Comparison of ENCODE assay signal across 9 cellular contexts in genomic region chr15:90529008-90529368, GRCh38. TPM values are rescaled to one million over a fixed set of nuclear protein-coding genes. Genes with fewer than 3 reads are reported as not detected.
DNase-seq lines count a peak whose midpoint lies in the region; ATAC-seq lines count a peak whose summit lies in the region.
"Had no signal": no experiment of that assay in that cellular context is flagged by ENCODE, and none has a peak within 500 bp of the region (broad histone marks: within the 10 kb centered on the region; RNA-seq: fewer than 3 reads in every experiment).

No MANE protein-coding gene starts in this region.

- peak overlapping the region; percentile 85 for H3K27ac Mint-ChIP-seq in activated CD8-positive, alpha-beta T cell treated with anti-CD3 and anti-CD28 coated beads, Interleukin-2, amount 10 ng/mL, durations not matched to agents 7 days and 5 days
- H3K27ac Mint-ChIP-seq in stimulated activated memory B cell treated with anti-CD40 and anti-IgM and Interleukin-4, amounts not matched to agents 10 μg/mL and 1 μg/mL and 100 μg/mL, for 72 hours: peak overlapping the region; percentile 79

- peaks cover 21% of the 10 kb centered on the region for H3K36me3 Mint-ChIP-seq in activated CD8-positive, alpha-beta T cell treated with anti-CD3 and anti-CD28 coated beads, Interleukin-2, amount 10 ng/mL, durations not matched to agents 7 days and 5 days (ENCODE audit: low read depth)
- H3K36me3 Mint-ChIP-seq in stimulated activated memory B cell treated with anti-CD40 and anti-IgM and Interleukin-4, amounts not matched to agents 10 μg/mL and 1 μg/mL and 100 μg/mL, for 72 hours: no peaks in the 10 kb centered on the region

- H3K4me1 Mint-ChIP-seq in activated CD8-positive, alpha-beta T cell treated with anti-CD3 and anti-CD28 coated beads, Interleukin-2, amount 10 ng/mL, durations not matched to agents 7 days and 5 days (ENCODE audit: low read depth): peaks cover 42% of the 10 kb centered on the region
- H3K4me1 Mint-ChIP-seq in stimulated activated memory B cell treated with anti-CD40 and anti-IgM and Interleukin-4, amounts not matched to agents 10 μg/mL and 1 μg/mL and 100 μg/mL, for 72 hours: peaks cover 33% of the 10 kb centered on the region

- no peak for ATAC-seq in activated CD8-positive, alpha-beta T cell treated with anti-CD3 and anti-CD28 coated beads, Interleukin-2, amount 10 ng/mL, durations not matched to agents 7 days and 5 days
- no peak for ATAC-seq in stimulated activated memory B cell treated with anti-CD40 and anti-IgM and Interleukin-4, amounts not matched to agents 10 μg/mL and 1 μg/mL and 100 μg/mL, for 72 hours
- ATAC-seq in HG02763 (IDR thresholded peaks at IDR 0.05; ENCODE audit: unreplicated experiment) (no peak), GM21723 (IDR thresholded peaks at IDR 0.05; ENCODE audit: unreplicated experiment) (no peak), GM21367 (IDR thresholded peaks at IDR 0.05; ENCODE audit: unreplicated experiment) (no peak)

- no peaks in the 10 kb centered on the region for H3K36me3 ChIP-seq in iPS-18a (ENCODE audit: control insufficient read depth, low read depth, low read length)

- no peaks in the 10 kb centered on the region for H3K9me3 ChIP-seq in iPS-18a (ENCODE audit: control insufficient read depth, low read depth, low read length)

- H3K27me3 Mint-ChIP-seq in activated CD8-positive, alpha-beta T cell treated with anti-CD3 and anti-CD28 coated beads, Interleukin-2, amount 10 ng/mL, durations not matched to agents 7 days and 5 days (ENCODE audit: low read depth): no peaks in the 10 kb centered on the region
- no peaks in the 10 kb centered on the region for H3K27me3 Mint-ChIP-seq in stimulated activated memory B cell treated with anti-CD40 and anti-IgM and Interleukin-4, amounts not matched to agents 10 μg/mL and 1 μg/mL and 100 μg/mL, for 72 hours

- H3K4me1 ChIP-seq in iPS-18a (ENCODE audit: control insufficient read depth, low read depth, low read length): no peaks in the 10 kb centered on the region

- H3K9me3 Mint-ChIP-seq in activated CD8-positive, alpha-beta T cell treated with anti-CD3 and anti-CD28 coated beads, Interleukin-2, amount 10 ng/mL, durations not matched to agents 7 days and 5 days (ENCODE audit: insufficient read depth): no peaks in the 10 kb centered on the region
- no peaks in the 10 kb centered on the region for H3K9me3 Mint-ChIP-seq in stimulated activated memory B cell treated with anti-CD40 and anti-IgM and Interleukin-4, amounts not matched to agents 10 μg/mL and 1 μg/mL and 100 μg/mL, for 72 hours

- H3K27ac ChIP-seq in iPS-18a (ENCODE audit: low read length): no peak overlapping the region

- no peak overlapping the region for H3K9ac ChIP-seq in iPS-18a (ENCODE audit: low read length)

- peaks cover 40% of the 10 kb centered on the region for H3K27me3 ChIP-seq in iPS-18a (ENCODE audit: control insufficient read depth, insufficient read depth, low read length)

- peak overlapping the region; percentile 78 for H3K4me3 Mint-ChIP-seq in activated CD8-positive, alpha-beta T cell treated with anti-CD3 and anti-CD28 coated beads, Interleukin-2, amount 10 ng/mL, durations not matched to agents 7 days and 5 days
- peak overlapping the region; percentile 92 for H3K4me3 Mint-ChIP-seq in stimulated activated memory B cell treated with anti-CD40 and anti-IgM and Interleukin-4, amounts not matched to agents 10 μg/mL and 1 μg/mL and 100 μg/mL, for 72 hours

- DNase-seq in NCI-H2227 (lab: John Stamatoyannopoulos, UW; ENCODE audit: unreplicated experiment) (peak; percentile 34), NCI-H2227 treated with DMSO at 0.1 percent for 48 hours (lab: John Stamatoyannopoulos, UW) (no peak)
- no peak for DNase-seq in activated CD8-positive, alpha-beta T cell treated with anti-CD3 and anti-CD28 coated beads, Interleukin-2, amount 10 ng/mL, durations not matched to agents 7 days and 5 days
- DNase-seq: occipital lobe had no signal

- CTCF ChIA-PET in activated CD8-positive, alpha-beta T cell treated with anti-CD3 and anti-CD28 coated beads, Interleukin-2, amount 10 ng/mL, durations not matched to agents 7 days and 5 days (lab: Charles Lee): interaction anchor here (2.7 kb wide), 1 partner anchor 11 kb away, joined by 20 read pairs; no protein-coding TSS in a partner anchor

- POLR2A ChIA-PET in activated CD8-positive, alpha-beta T cell treated with anti-CD3 and anti-CD28 coated beads, Interleukin-2, amount 10 ng/mL, durations not matched to agents 7 days and 5 days (lab: Charles Lee): interaction anchor here (0.6 to 2.9 kb wide), 5 partner anchors 9 to 166 kb away, joined by 3 to 28 read pairs (median 3); no protein-coding TSS in a partner anchor

- H3K4me3 ChIP-seq in iPS-18a (ENCODE audit: low read length): peak overlapping the region; percentile 61

RNA-seq across cellular contexts. Expression of gene CRTC3, which starts 0.7 kb away (rescaled TPM):
- 10 to 100 TPM; 64.9 to 66.6 TPM for total RNA-seq in activated CD8-positive, alpha-beta T cell treated with anti-CD3 and anti-CD28 coated beads, Interleukin-2, amount 10 ng/mL, durations not matched to agents 7 days and 5 days
